Comparison of ENCODE assay signal across 9 cellular contexts in genomic region chr19:4575267-4575793, GRCh38.
DNase-seq lines count a peak whose midpoint lies in the region.
"Had no signal": no experiment of that assay in that cellular context is flagged by ENCODE, and none has a peak within 500 bp of the region (broad histone marks: within the 10 kb centered on the region; RNA-seq: fewer than 3 reads in every experiment).

No MANE protein-coding gene starts in this region.

- H3K4me1 ChIP-seq in iPS-20b (ENCODE audit: insufficient read depth, low read length) (peaks cover 11% of the 10 kb centered on the region; the same call in 1 of the 2 replicates), subcutaneous abdominal adipose tissue (ENCODE audit: control insufficient read depth in 5 of 5, insufficient read depth in 5 of 5, low read length in 5 of 5) (peaks cover 0 to 39% (median 0%) of the 10 kb centered on the region in 5 donors)

- H3K9ac ChIP-seq in iPS-20b (ENCODE audit: low read depth, low read length) (peak overlapping the region; percentile 52; the same call in 1 of the 2 replicates), subcutaneous abdominal adipose tissue (ENCODE audit: low read length in 5 of 5) (peak overlapping the region in 3 of 5 donors; percentile 40 to 52 (median 48))

- H3K27ac ChIP-seq in iPS-20b (ENCODE audit: low read length) (peak overlapping the region; percentile 28), subcutaneous abdominal adipose tissue (ENCODE audit: low read depth, low read length) (peak overlapping the region; percentile 82)
- H3K27ac ChIP-seq: SK-N-MC had no signal

- H3K4me3 ChIP-seq in iPS-20b (ENCODE audit: low read length) (peak overlapping the region; percentile 38; the same call in 1 of the 2 replicates), subcutaneous abdominal adipose tissue (ENCODE audit: low read depth in 1 of 5, low read length in 5 of 5) (peak overlapping the region in 1 of 5 donors; percentile 10)
- H3K4me3 ChIP-seq: SK-N-MC had no signal

- H3K36me3 ChIP-seq in iPS-20b (ENCODE audit: insufficient read depth, low read depth, low read length): no peaks in the 10 kb centered on the region
- H3K36me3 ChIP-seq in subcutaneous abdominal adipose tissue (ENCODE audit: control insufficient read depth in 5 of 5, insufficient read depth in 5 of 5, low read length in 5 of 5): no peaks in the 10 kb centered on the region

- H3K9me3 ChIP-seq in iPS-20b (ENCODE audit: insufficient read depth, low read depth, low read length): no peaks in the 10 kb centered on the region
- H3K9me3 ChIP-seq in subcutaneous abdominal adipose tissue (ENCODE audit: control insufficient read depth in 5 of 5, low read length in 5 of 5): no peaks in the 10 kb centered on the region

- peak; percentile 37 for DNase-seq in NOMO-1 treated with dmso at 0.1 percent for 144 hours (lab: John Stamatoyannopoulos, UW; ENCODE audit: unreplicated experiment)
- DNase-seq in NOMO-1 treated with DMSO at 0.1 percent for 48 hours (lab: John Stamatoyannopoulos, UW; ENCODE audit: unreplicated experiment): no peak
- peak; percentile 90 for DNase-seq in astrocyte of the hippocampus (ENCODE audit: low read depth, low spot score)
- no peak for DNase-seq in NCI-H2171 (lab: John Stamatoyannopoulos, UW)
- no peak for DNase-seq in HUDEP-2 (lab: John Stamatoyannopoulos, UW; ENCODE audit: unreplicated experiment in 76 of 76)
- DNase-seq in NCI-H1105 treated with DMSO at 0.1 percent for 48 hours (lab: John Stamatoyannopoulos, UW): no peak

- peaks cover 17% of the 10 kb centered on the region for H3K27me3 ChIP-seq in iPS-20b (ENCODE audit: insufficient read depth, low read length)
- H3K27me3 ChIP-seq in subcutaneous abdominal adipose tissue (ENCODE audit: control insufficient read depth in 5 of 5, insufficient read depth in 4 of 5, low read length in 5 of 5): peaks cover 17 to 49% (median 41%) of the 10 kb centered on the region in 5 donors

Comparison
In these comparisons a context has a peak if more than half of its experiments do, and no peak if none do; other contexts are left out.
1. DNase-seq: peak in NOMO-1 treated with dmso at 0.1 percent for 144 hours (single experiment) and astrocyte of the hippocampus (single experiment); none in NOMO-1 treated with DMSO at 0.1 percent for 48 hours (single experiment), NCI-H2171 (single experiment), HUDEP-2 (0 of 76) and NCI-H1105 treated with DMSO at 0.1 percent for 48 hours (single experiment).